In genomic region chr2:40372586-40372985, GRCh38 we compare ENCODE assay signal across 15 cellular contexts.
A peak's percentile ranks its signal among the peaks of the same experiment; 100 is the strongest.
DNase-seq lines count a peak whose midpoint lies in the region; ATAC-seq, FAIRE-seq and TF ChIP-seq lines count a peak whose summit lies in the region.
"Had no signal": no experiment of that assay in that cellular context is flagged by ENCODE, and none has a peak within 500 bp of the region (broad histone marks: within the 10 kb centered on the region; RNA-seq: fewer than 3 reads in every experiment).

No MANE protein-coding gene starts in this region.

- DNase-seq in GM23338 (ENCODE audit: low spot score), result no peak
- peak; percentile 33 to 67 for DNase-seq in cardiac fibroblast (ENCODE audit: low read depth in 2 of 2)
- DNase-seq in stomach, result no peak
- no peak for DNase-seq in NCI-H69 (lab: John Stamatoyannopoulos, UW)
- DNase-seq in NCI-H2107 treated with DMSO at 0.1 percent for 48 hours (lab: John Stamatoyannopoulos, UW; ENCODE audit: unreplicated experiment), result no peak
- DNase-seq in Ammon's horn (ENCODE audit: low spot score), result no peak
- DNase-seq: activated gamma-delta T cell treated with Interleukin-2 at 50 U/mL for 16 hours, DND-41, natural killer cell, NCI-H1092 treated with DMSO at 0.1 percent for 48 hours, small intestine had no signal

- no peak overlapping the region for H3K4me3 Mint-ChIP-seq in GM23338
- H3K4me3 Mint-ChIP-seq: natural killer cell had no signal

- H3K36me3 ChIP-seq in GM23338 (ENCODE audit: insufficient read depth), result no peaks in the 10 kb centered on the region
- H3K36me3 ChIP-seq in stomach, result no peaks in the 10 kb centered on the region

- peak overlapping the region; percentile 66; the same call in 1 of the 2 replicates for H3K27ac Mint-ChIP-seq in GM23338
- H3K27ac Mint-ChIP-seq: natural killer cell had no signal

- H3K27ac ChIP-seq in GM23338 (ENCODE audit: low read depth) (no peak overlapping the region), stomach (peak overlapping the region in 4 of 5 donors; percentile 25 to 67 (median 57))

- H4K20me1 ChIP-seq in GM23338 (replicated peaks; ENCODE audit: insufficient read depth), result no peaks in the 10 kb centered on the region

- intact Hi-C loops in stomach (cut with DNase I; ENCODE audit: low total_unique reads), result no loop called here

- H3K4me1 ChIP-seq in GM23338 (ENCODE audit: insufficient read depth) (peaks cover 13% of the 10 kb centered on the region; the same call in 1 of the 2 replicates), stomach (peaks cover 0 to 15% (median 5%) of the 10 kb centered on the region in 4 donors)

- H3K27me3 Mint-ChIP-seq in GM23338 (ENCODE audit: insufficient read depth, low read depth, poor library complexity), result no peaks in the 10 kb centered on the region

- no peak for ATAC-seq in GM23338
- no peak for ATAC-seq in GM19023 (IDR thresholded peaks at IDR 0.05; ENCODE audit: unreplicated experiment)
- ATAC-seq: natural killer cell had no signal

- H3K9me3 ChIP-seq in stomach, result no peaks in the 10 kb centered on the region

- H3K4me3 ChIP-seq in GM23338 (no peak overlapping the region), cardiac fibroblast (replicated peaks in 1 of 2; ENCODE audit: low read depth in 2 of 2, low read length in 2 of 2) (no peak overlapping the region), stomach (no peak overlapping the region)

- no peaks in the 10 kb centered on the region for H3K9me2 ChIP-seq in GM23338 (ENCODE audit: insufficient read depth)

- no peaks in the 10 kb centered on the region for H3F3A ChIP-seq in GM23338 (replicated peaks; ENCODE audit: low read depth)

- H3K4me2 ChIP-seq in GM23338, result no peak overlapping the region

- no peak for TF ChIP-seq EP300 in stomach (IDR thresholded peaks at IDR 0.05)

- TF ChIP-seq POLR2A in stomach (IDR thresholded peaks at IDR 0.05), result no peak

- no peaks in the 10 kb centered on the region for H3K27me3 ChIP-seq in GM23338 (ENCODE audit: insufficient read depth)
- no peaks in the 10 kb centered on the region for H3K27me3 ChIP-seq in stomach

- H3K4me1 Mint-ChIP-seq in GM23338, result peaks cover 18% of the 10 kb centered on the region
- H3K4me1 Mint-ChIP-seq: natural killer cell had no signal

- no peak overlapping the region for H2AFZ ChIP-seq in GM23338

- H3K9me3 Mint-ChIP-seq in GM23338, result no peaks in the 10 kb centered on the region

- peak; percentile 17 for FAIRE-seq in islet of Langerhans (lab: Jason Lieb, UNC)
- FAIRE-seq: bronchial epithelial cell, endometrium, small intestine had no signal

- WGBS in stomach, 5 donors, result 58 to 74% (median 70%) methylated on average over 3 of the region's 3 CpGs

- TF ChIP-seq CTCF in GM23338 (conservative IDR thresholded peaks at IDR 0.05; ENCODE audit: low read depth in 2 of 2) (no peak), cardiac fibroblast (IDR thresholded peaks at IDR 0.05; ENCODE audit: low read depth, low read length) (no peak), stomach (IDR thresholded peaks at IDR 0.05) (no peak)

- H3K36me3 Mint-ChIP-seq in GM23338 (ENCODE audit: low read depth), result no peaks in the 10 kb centered on the region
- H3K36me3 Mint-ChIP-seq: natural killer cell had no signal

- no peaks in the 10 kb centered on the region for H3K79me2 ChIP-seq in GM23338 (replicated peaks; ENCODE audit: insufficient read depth)

TF ChIP-seq in GM23338, 12 proteins besides CTCF, POLR2A, EP300 and RAD21:
- no peak for TF ChIP-seq REST (IDR thresholded peaks at IDR 0.05; ENCODE audit: unreplicated experiment)
- TF ChIP-seq ZNF462 (CRISPR knock-in tag; IDR thresholded peaks at IDR 0.05), result no peak
- no peak for TF ChIP-seq ETS1 (IDR thresholded peaks at IDR 0.05)
TF ChIP-seq in GM23338: peak in this region for 0.

Comparison
In these comparisons a context has a peak if more than half of its experiments do, and no peak if none do; other contexts are left out.
1. DNase-seq: peak in cardiac fibroblast (2 of 2); none in GM23338 (single experiment), stomach (single experiment), NCI-H69 (single experiment), NCI-H2107 treated with DMSO at 0.1 percent for 48 hours (single experiment) and Ammon's horn (single experiment).